In genomic region chr13:51524846-51525566, GRCh38 we compare ENCODE assay signal across 22 cellular contexts. TPM values are rescaled to one million over a fixed set of nuclear protein-coding genes. Genes with fewer than 3 reads are reported as not detected.
DNase-seq lines count a peak whose midpoint lies in the region; ATAC-seq and TF ChIP-seq lines count a peak whose summit lies in the region.
"Had no signal": no experiment of that assay in that cellular context is flagged by ENCODE, and none has a peak within 500 bp of the region (broad histone marks: within the 10 kb centered on the region; RNA-seq: fewer than 3 reads in every experiment).

No MANE protein-coding gene starts in this region.

- H2AFZ ChIP-seq in IMR-90 (replicated peaks; ENCODE audit: low read length, poor library complexity): peak overlapping the region; percentile 68
- H2AFZ ChIP-seq: parathyroid adenoma had no signal

- H4K8ac ChIP-seq in IMR-90 (ENCODE audit: low read depth in 2 of 2, low read length in 2 of 2): peak overlapping the region; percentile 26 to 57

- H3K27me3 ChIP-seq in IMR-90 (ENCODE audit: control insufficient read depth, insufficient read depth, low read length) (no peaks in the 10 kb centered on the region), right lobe of liver (no peaks in the 10 kb centered on the region), BE2C (no peaks in the 10 kb centered on the region)
- H3K27me3 ChIP-seq: adrenal gland, gastrocnemius medialis had no signal

- TF ChIP-seq CTCF in IMR-90 (conservative IDR thresholded peaks at IDR 0.05; ENCODE audit: low read depth, low read length) (no peak), choroid plexus epithelial cell (conservative IDR thresholded peaks at IDR 0.05; ENCODE audit: low read depth, low read length) (no peak), right lobe of liver (IDR thresholded peaks at IDR 0.05) (no peak), BE2C (IDR thresholded peaks at IDR 0.05; ENCODE audit: low read depth, low read length) (no peak)

- H3K9me3 ChIP-seq in IMR-90 (ENCODE audit: control insufficient read depth, insufficient read depth, low read length) (no peaks in the 10 kb centered on the region), right lobe of liver (no peaks in the 10 kb centered on the region), BE2C (no peaks in the 10 kb centered on the region)
- H3K9me3 ChIP-seq: adrenal gland, gastrocnemius medialis, thoracic aorta had no signal

- no peak for TF ChIP-seq RAD21 in IMR-90 (IDR thresholded peaks at IDR 0.05; ENCODE audit: low read length)

- H3K14ac ChIP-seq in IMR-90 (replicated peaks; ENCODE audit: low read depth, low read length): peak overlapping the region; percentile 55; the same call in 1 of the 2 replicates

- no peak overlapping the region for H2AK9ac ChIP-seq in IMR-90 (replicated peaks; ENCODE audit: low read depth, low read length, poor library complexity)

- H2AK5ac ChIP-seq in IMR-90 (ENCODE audit: low read depth, low read length): peak overlapping the region; percentile 37

- peak overlapping the region; percentile 52; the same call in 1 of the 2 replicates for H3K4me2 ChIP-seq in IMR-90 (ENCODE audit: low read depth, low read length)

- H2BK15ac ChIP-seq in IMR-90 (ENCODE audit: low read depth, low read length): peak overlapping the region; percentile 93; the same call in 2 of the 3 replicates

- in situ Hi-C loops in IMR-90 (cut with MboI; ENCODE audit: low sequenced_read_pairs): no loop called here

- ATAC-seq in IMR-90 (ENCODE audit: low read depth) (peak; percentile 79), right lobe of liver (no peak)
- ATAC-seq: gastrocnemius medialis, left ventricle myocardium superior had no signal

- H3K4ac ChIP-seq in IMR-90 (ENCODE audit: low read depth, low read length): peak overlapping the region; percentile 64

- H4K5ac ChIP-seq in IMR-90 (ENCODE audit: low read depth, low read length): peak overlapping the region; percentile 14; the same call in 1 of the 2 replicates

- TF ChIP-seq POLR2A in IMR-90 (IDR thresholded peaks at IDR 0.05; ENCODE audit: low read depth, low read length) (0 out of 2 replicates have a peak, but pooled peaks have one; percentile 3), right lobe of liver (IDR thresholded peaks at IDR 0.05) (no peak)

- CTCF ChIA-PET in IMR-90 (lab: Yijun Ruan, JAX): interaction anchor here (0.9 to 1.3 kb wide), 2 partner anchors 8 to 10 kb away, joined by 3 read pairs; no protein-coding TSS in a partner anchor

- peak overlapping the region; percentile 91 for H2BK5ac ChIP-seq in IMR-90 (ENCODE audit: low read depth, low read length, poor library complexity, severe bottlenecking)

- H3K27ac ChIP-seq in IMR-90 (ENCODE audit: insufficient read depth, low read length): peak overlapping the region; percentile 17
- peak overlapping the region; percentile 44 to 84 (median 80) for H3K27ac ChIP-seq in right lobe of liver
- H3K27ac ChIP-seq: adrenal gland, gastrocnemius medialis, parathyroid adenoma, skin epidermis, thoracic aorta had no signal

- H2BK120ac ChIP-seq in IMR-90 (ENCODE audit: low read depth, low read length): peak overlapping the region; percentile 88

- H3K23ac ChIP-seq in IMR-90 (ENCODE audit: low read depth, low read length): peak overlapping the region; percentile 48; the same call in 1 of the 2 replicates

- H3K4me3 ChIP-seq in IMR-90 (ENCODE audit: insufficient read depth, low read depth, low read length) (no peak overlapping the region), choroid plexus epithelial cell (ENCODE audit: low read depth, low read length) (no peak overlapping the region), right lobe of liver (no peak overlapping the region), BE2C (ENCODE audit: low read depth, low read length) (no peak overlapping the region)
- H3K4me3 ChIP-seq: adrenal gland, gastrocnemius medialis, skin epidermis, thoracic aorta had no signal

- H3K9me1 ChIP-seq in IMR-90 (ENCODE audit: insufficient read depth, low read length): peaks cover 16% of the 10 kb centered on the region

- H3K4me1 ChIP-seq in IMR-90 (ENCODE audit: control insufficient read depth, insufficient read depth, low read length) (peaks cover 17% of the 10 kb centered on the region), right lobe of liver (peaks cover 0 to 38% (median 12%) of the 10 kb centered on the region in 4 donors), BE2C (peaks cover 4% of the 10 kb centered on the region)
- H3K4me1 ChIP-seq: gastrocnemius medialis had no signal

- H3K56ac ChIP-seq in IMR-90 (ENCODE audit: extremely low read depth, insufficient read depth, low read length): peak overlapping the region; percentile 73; the same call in 1 of the 2 replicates

- intact Hi-C loops in IMR-90 (cut with micrococcal nuclease): loop anchor here (5.0 kb wide), 1 partner anchor 73 kb away; the partner anchor contains the start of gene INTS6
- intact Hi-C loops in right lobe of liver (cut with DNase I): no loop called here

- POLR2A ChIA-PET in IMR-90 (lab: Charles Lee; ENCODE audit: unreplicated experiment): no interaction called here

- WGBS in IMR-90 (ENCODE audit: extremely low coverage in 2 of 2, insufficient read length in 1 of 2), 2 experiments: 0% methylated on average over 2 of the region's 5 CpGs; no CpG with 5 or more reads in 1 of the 2 experiments
- WGBS in right lobe of liver (ENCODE audit: insufficient coverage, low coverage, low lambda C conversion rate, missing lambda C conversion rate): 89% methylated on average over 5 of the region's 5 CpGs

- H3K79me1 ChIP-seq in IMR-90 (ENCODE audit: low read depth in 1 of 2, low read length in 2 of 2): no peaks in the 10 kb centered on the region

- peak overlapping the region; percentile 4; the same call in 1 of the 2 replicates for H3K9ac ChIP-seq in IMR-90 (ENCODE audit: low read depth, low read length)
- H3K9ac ChIP-seq: parathyroid adenoma had no signal

- H3K18ac ChIP-seq in IMR-90 (ENCODE audit: low read depth, low read length): peak overlapping the region; percentile 52

- peak; percentile 56 for DNase-seq in AG20443 (ENCODE audit: low spot score)
- DNase-seq in IMR-90: peak; percentile 90
- peak; percentile 55 for DNase-seq in choroid plexus epithelial cell (ENCODE audit: low read depth)
- no peak for DNase-seq in right lobe of liver
- DNase-seq in superior temporal gyrus (ENCODE audit: extremely low spot score): no peak
- no peak for DNase-seq in BE2C
- no peak for DNase-seq in midbrain (lab: John Stamatoyannopoulos, UW)
- DNase-seq in DMS53 (lab: John Stamatoyannopoulos, UW): no peak
- DNase-seq: activated B cell treated with CpG ODN at 0.5 μM for 24 hours; C1 segment of cervical spinal cord; DMS79; effector memory CD4-positive, alpha-beta T cell; gastrocnemius medialis; left ventricle myocardium superior; NCI-H187 treated with DMSO at 0.1 percent for 48 hours; NCI-H446; Right ventricle myocardium superior; stimulated activated CD4-positive, alpha-beta T cell treated with anti-CD3 and anti-CD28 coated beads, Interleukin-4, amount 100 ng/mL, for 24 hours had no signal

- H4K20me1 ChIP-seq in IMR-90 (ENCODE audit: insufficient read depth, low read length): no peaks in the 10 kb centered on the region

- no TSS peak for BruUV-seq in IMR-90 (replicated peaks; lab: Mats Ljungman, UMichigan)

- H4K91ac ChIP-seq in IMR-90 (ENCODE audit: insufficient read depth, low read depth, low read length): peak overlapping the region; percentile 44

- dilution Hi-C loops in IMR-90 (cut with HindIII; ENCODE audit: low sequenced_read_pairs, unreplicated experiment): no loop called here

- H3K36me3 ChIP-seq in IMR-90 (ENCODE audit: control insufficient read depth, insufficient read depth, low read length) (no peaks in the 10 kb centered on the region), right lobe of liver (no peaks in the 10 kb centered on the region), BE2C (no peaks in the 10 kb centered on the region)
- H3K36me3 ChIP-seq: adrenal gland, gastrocnemius medialis, thoracic aorta had no signal

- peak overlapping the region; percentile 75 for H2BK20ac ChIP-seq in IMR-90 (ENCODE audit: low read depth, low read length)

TF ChIP-seq in IMR-90, 13 proteins besides CTCF, POLR2A, EP300 and RAD21:
- TF ChIP-seq USF2 (IDR thresholded peaks at IDR 0.05; ENCODE audit: low read depth, low read length): no peak
- TF ChIP-seq SMC3 (IDR thresholded peaks at IDR 0.05; ENCODE audit: low read depth, low read length): no peak
- no peak for TF ChIP-seq RCOR1 (IDR thresholded peaks at IDR 0.05; ENCODE audit: insufficient replicate concordance, low read length)
- TF ChIP-seq FOS (IDR thresholded peaks at IDR 0.05; ENCODE audit: low read depth, low read length): peak; percentile 79
- TF ChIP-seq CEBPB (IDR thresholded peaks at IDR 0.05; ENCODE audit: low read depth, low read length): peak; percentile 84
- TF ChIP-seq MXI1 (IDR thresholded peaks at IDR 0.05; ENCODE audit: borderline replicate concordance, low read depth, low read length): no peak
- no peak for TF ChIP-seq ELK1 (IDR thresholded peaks at IDR 0.05; ENCODE audit: borderline replicate concordance, low read depth, low read length)
- 0 out of 2 replicates have a peak, but pooled peaks have one; percentile 64 for TF ChIP-seq CHD1 (IDR thresholded peaks at IDR 0.05; ENCODE audit: low read depth, low read length)
- TF ChIP-seq BHLHE40 (IDR thresholded peaks at IDR 0.05; ENCODE audit: low read depth, low read length): no peak; the same call in 1 of the 2 replicates
- TF ChIP-seq MAFK (IDR thresholded peaks at IDR 0.05; ENCODE audit: low read depth, low read length): no peak

RNA-seq across cellular contexts. Expression of gene WDFY2, which starts 59.3 kb away (rescaled TPM):
- total RNA-seq in IMR-90 (2012; rRNA removed): 4.3 and 6.7 TPM in 2 replicates
- 4.3 and 5.4 TPM in 2 replicates for polyA plus RNA-seq in IMR-90 (2012; rRNA removed)
- 1.5 and 1.8 TPM in 2 replicates for polyA plus RNA-seq in IMR-90 (2012; cell fraction: cytosol; rRNA removed)
- polyA plus RNA-seq in IMR-90 (2012; cell fraction: nucleus; rRNA removed; ENCODE audit: low replicate concordance): 10.1 and 27.3 TPM in 2 replicates
- total RNA-seq in right lobe of liver: 10 to 100 TPM in 1 of 6 experiments, 1 to 10 TPM in 5; 4.5 to 12.0 (median 7.3) TPM
- 7.4 TPM for polyA plus RNA-seq in BE2C (2012; ENCODE audit: insufficient read depth, insufficient read length, low read depth)

Comparison
In these comparisons a context has a peak if more than half of its experiments do, and no peak if none do; other contexts are left out.
1. DNase-seq: peak in AG20443 (single experiment), IMR-90 (single experiment) and choroid plexus epithelial cell (single experiment); none in right lobe of liver (0 of 3), superior temporal gyrus (single experiment), BE2C (single experiment), midbrain (single experiment) and DMS53 (single experiment).